In genomic region chr11:36091256-36091811, GRCh38 we compare ENCODE assay signal across 12 cellular contexts.
A peak's percentile ranks its signal among the peaks of the same experiment; 100 is the strongest.
DNase-seq lines count a peak whose midpoint lies in the region; ATAC-seq and TF ChIP-seq lines count a peak whose summit lies in the region.
"Had no signal": no experiment of that assay in that cellular context is flagged by ENCODE, and none has a peak within 500 bp of the region (broad histone marks: within the 10 kb centered on the region; RNA-seq: fewer than 3 reads in every experiment).

No MANE protein-coding gene starts in this region.

- H3K4me1 ChIP-seq in right cardiac atrium (ENCODE audit: control insufficient read depth, insufficient read depth, low read length) (no peaks in the 10 kb centered on the region), right atrium auricular region (no peaks in the 10 kb centered on the region), tibial nerve (no peaks in the 10 kb centered on the region)
- H3K4me1 ChIP-seq: foreskin keratinocyte had no signal

- peaks cover 48 to 55% of the 10 kb centered on the region in 2 donors for H3K27me3 Mint-ChIP-seq in effector memory CD8-positive, alpha-beta T cell

- no peaks in the 10 kb centered on the region for H3K9me3 Mint-ChIP-seq in effector memory CD8-positive, alpha-beta T cell
- H3K9me3 Mint-ChIP-seq: T-cell had no signal

- TF ChIP-seq EP300 in tibial nerve (IDR thresholded peaks at IDR 0.05): no peak

- H3K36me3 ChIP-seq in right atrium auricular region (no peaks in the 10 kb centered on the region), tibial nerve (peaks cover 0 to 50% (median 0%) of the 10 kb centered on the region in 3 donors)

- no peak overlapping the region for H3K27ac ChIP-seq in right cardiac atrium (ENCODE audit: low read length)
- no peak overlapping the region for H3K27ac ChIP-seq in right atrium auricular region
- no peak overlapping the region for H3K27ac ChIP-seq in tibial nerve
- H3K27ac ChIP-seq: foreskin keratinocyte had no signal

- no peaks in the 10 kb centered on the region for H3K27me3 ChIP-seq in right cardiac atrium (ENCODE audit: control insufficient read depth, insufficient read depth)
- H3K27me3 ChIP-seq in right atrium auricular region: no peaks in the 10 kb centered on the region
- H3K27me3 ChIP-seq in tibial nerve: no peaks in the 10 kb centered on the region
- H3K27me3 ChIP-seq: foreskin keratinocyte had no signal

- TF ChIP-seq CTCF in right atrium auricular region (IDR thresholded peaks at IDR 0.05) (no peak), fibroblast of villous mesenchyme (IDR thresholded peaks at IDR 0.05; ENCODE audit: insufficient read depth, low read depth, low read length) (no peak), tibial nerve (IDR thresholded peaks at IDR 0.05) (no peak), GM10266 (IDR thresholded peaks at IDR 0.05; ENCODE audit: control insufficient read depth, insufficient read depth, low read depth, missing control alignments) (no peak)

- no peak overlapping the region for H3K4me3 Mint-ChIP-seq in effector memory CD8-positive, alpha-beta T cell
- H3K4me3 Mint-ChIP-seq: T-cell had no signal

- WGBS in right cardiac atrium: 49% methylated on average over 7 of the region's 7 CpGs
- 62 to 68% methylated on average over 7 of the region's 7 CpGs for WGBS in tibial nerve, 2 donors

- peak; percentile 11 to 63 for ATAC-seq in right cardiac atrium
- ATAC-seq in GM18861 (IDR thresholded peaks at IDR 0.05; ENCODE audit: unreplicated experiment): no peak
- ATAC-seq in effector memory CD8-positive, alpha-beta T cell (replicated peaks): no peak
- ATAC-seq: foreskin keratinocyte, T-cell had no signal

- intact Hi-C loops in right cardiac atrium (cut with DNase I): no loop called here

- H3K36me3 Mint-ChIP-seq in effector memory CD8-positive, alpha-beta T cell (ENCODE audit: insufficient read depth): peaks cover 2% of the 10 kb centered on the region
- H3K36me3 Mint-ChIP-seq: T-cell had no signal

- H3K4me3 ChIP-seq in right cardiac atrium (ENCODE audit: low read length) (no peak overlapping the region), right atrium auricular region (no peak overlapping the region), fibroblast of villous mesenchyme (ENCODE audit: low read depth, low read length) (no peak overlapping the region), tibial nerve (no peak overlapping the region)

- H3K9me3 ChIP-seq in right cardiac atrium (ENCODE audit: control insufficient read depth, low read length) (peaks cover 4% of the 10 kb centered on the region), right atrium auricular region (peaks cover 0 to 13% of the 10 kb centered on the region in 2 donors), tibial nerve (peaks cover 0 to 5% (median 0%) of the 10 kb centered on the region in 4 donors)

- no peak for TF ChIP-seq POLR2A in tibial nerve (IDR thresholded peaks at IDR 0.05)

- no peak overlapping the region for H3K27ac Mint-ChIP-seq in effector memory CD8-positive, alpha-beta T cell
- H3K27ac Mint-ChIP-seq: T-cell had no signal

- DNase-seq in right cardiac atrium (no peak), right atrium auricular region (ENCODE audit: low spot score) (no peak), SW480 (ENCODE audit: low spot score) (peak; percentile 26), fibroblast of villous mesenchyme (ENCODE audit: low read depth) (peak; percentile 97), tibial nerve (ENCODE audit: low spot score in 2 of 2) (no peak), GM10266 (ENCODE audit: extremely low spot score) (no peak)
- DNase-seq in effector memory CD8-positive, alpha-beta T cell: no peak
- DNase-seq: activated CD8-positive, alpha-beta memory T cell treated with anti-CD3 and anti-CD28 coated beads, Interleukin-2, amount 50 U/mL, for 48 hours; foreskin keratinocyte; small intestine had no signal

- H3K4me1 Mint-ChIP-seq in effector memory CD8-positive, alpha-beta T cell (ENCODE audit: low read depth in 2 of 2): no peaks in the 10 kb centered on the region
- H3K4me1 Mint-ChIP-seq: T-cell had no signal

Comparison
In these comparisons a context has a peak if more than half of its experiments do, and no peak if none do; other contexts are left out.
1. ATAC-seq: peak in right cardiac atrium (2 of 2); none in GM18861 (single experiment) and effector memory CD8-positive, alpha-beta T cell (single experiment).
2. DNase-seq: peak in SW480 (single experiment) and fibroblast of villous mesenchyme (single experiment); none in right cardiac atrium (0 of 3), right atrium auricular region (single experiment), effector memory CD8-positive, alpha-beta T cell (0 of 3), tibial nerve (0 of 2) and GM10266 (single experiment).